10 cellular contexts compared by ENCODE assay signal in genomic region chr6:107264357-107264831, GRCh38.
A peak's percentile ranks its signal among the peaks of the same experiment; 100 is the strongest.
DNase-seq lines count a peak whose midpoint lies in the region; ATAC-seq and TF ChIP-seq lines count a peak whose summit lies in the region.
"Had no signal": no experiment of that assay in that cellular context is flagged by ENCODE, and none has a peak within 500 bp of the region (broad histone marks: within the 10 kb centered on the region; RNA-seq: fewer than 3 reads in every experiment).

No MANE protein-coding gene starts in this region.

- peak; percentile 51 for ATAC-seq in left lung
- no peak for ATAC-seq in GM19463 (IDR thresholded peaks at IDR 0.05; ENCODE audit: unreplicated experiment)

- TF ChIP-seq CTCF in NB4 (IDR thresholded peaks at IDR 0.05; ENCODE audit: low read depth, low read length) (no peak), left lung (IDR thresholded peaks at IDR 0.05) (no peak)

- peaks cover 0 to 5% of the 10 kb centered on the region in 2 donors for H3K4me1 ChIP-seq in left lung

- no peaks in the 10 kb centered on the region for H3K9me3 ChIP-seq in left lung

- H3K27ac ChIP-seq in left lung = no peak overlapping the region

- H3K27ac Mint-ChIP-seq in activated CD4-positive, alpha-beta T cell treated with anti-CD3 and anti-CD28 coated beads, Interleukin-2, amount 10 ng/mL, durations not matched to agents 24 days and 14 days = no peak overlapping the region

- H3K4me1 Mint-ChIP-seq in activated CD4-positive, alpha-beta T cell treated with anti-CD3 and anti-CD28 coated beads, Interleukin-2, amount 10 ng/mL, durations not matched to agents 24 days and 14 days = no peaks in the 10 kb centered on the region

- H3K27me3 ChIP-seq in left lung = no peaks in the 10 kb centered on the region

- no peak for TF ChIP-seq POLR2A in NB4 (IDR thresholded peaks at IDR 0.05; ENCODE audit: extremely low read depth, insufficient read length)

- DNase-seq in EL (peak; percentile 78), NB4 (ENCODE audit: low read depth) (peak; percentile 18), amniotic epithelial cell (ENCODE audit: low read depth) (peak; percentile 82), left lung (no peak), head of caudate nucleus (no peak), occipital lobe (lab: John Stamatoyannopoulos, UW) (no peak)
- DNase-seq in activated CD4-positive, alpha-beta T cell treated with anti-CD3 and anti-CD28 coated beads, Interleukin-2, amount 10 ng/mL, durations not matched to agents 24 days and 14 days = no peak
- DNase-seq: activated naive CD4-positive, alpha-beta T cell; substantia nigra had no signal

- H3K9me3 Mint-ChIP-seq in activated CD4-positive, alpha-beta T cell treated with anti-CD3 and anti-CD28 coated beads, Interleukin-2, amount 10 ng/mL, durations not matched to agents 24 days and 14 days = no peaks in the 10 kb centered on the region

- intact Hi-C loops in left lung (cut with DNase I) (no loop called here), head of caudate nucleus (cut with DNase I) (no loop called here)
- intact Hi-C loops in activated CD4-positive, alpha-beta T cell treated with anti-CD3 and anti-CD28 coated beads, Interleukin-2, amount 10 ng/mL, durations not matched to agents 24 days and 14 days (cut with micrococcal nuclease) = no loop called here

- H3K4me3 Mint-ChIP-seq in activated CD4-positive, alpha-beta T cell treated with anti-CD3 and anti-CD28 coated beads, Interleukin-2, amount 10 ng/mL, durations not matched to agents 24 days and 14 days = no peak overlapping the region

- H3K36me3 ChIP-seq in left lung = no peaks in the 10 kb centered on the region

- no peaks in the 10 kb centered on the region for H3K27me3 Mint-ChIP-seq in activated CD4-positive, alpha-beta T cell treated with anti-CD3 and anti-CD28 coated beads, Interleukin-2, amount 10 ng/mL, durations not matched to agents 24 days and 14 days

- H3K4me3 ChIP-seq in NB4 (ENCODE audit: low read depth, low read length) (no peak overlapping the region), left lung (no peak overlapping the region)

- no peaks in the 10 kb centered on the region for H3K36me3 Mint-ChIP-seq in activated CD4-positive, alpha-beta T cell treated with anti-CD3 and anti-CD28 coated beads, Interleukin-2, amount 10 ng/mL, durations not matched to agents 24 days and 14 days (ENCODE audit: low read depth)

Comparison
In these comparisons a context has a peak if more than half of its experiments do, and no peak if none do; other contexts are left out.
1. DNase-seq: peak in EL (single experiment), NB4 (single experiment) and amniotic epithelial cell (single experiment); none in left lung (0 of 2), head of caudate nucleus (0 of 42), activated CD4-positive, alpha-beta T cell treated with anti-CD3 and anti-CD28 coated beads, Interleukin-2, amount 10 ng/mL, durations not matched to agents 24 days and 14 days (single experiment) and occipital lobe (single experiment).